ENCODE assay signal across 13 cellular contexts in genomic region chr5:154862766-154863165, GRCh38. TPM values are rescaled to one million over a fixed set of nuclear protein-coding genes. Genes with fewer than 3 reads are reported as not detected.
DNase-seq lines count a peak whose midpoint lies in the region; ATAC-seq, FAIRE-seq and TF ChIP-seq lines count a peak whose summit lies in the region.
"Had no signal": no experiment of that assay in that cellular context is flagged by ENCODE, and none has a peak within 500 bp of the region (broad histone marks: within the 10 kb centered on the region; RNA-seq: fewer than 3 reads in every experiment).

No MANE protein-coding gene starts in this region.

- 77 to 81% (median 81%) methylated on average over 2 of the region's 2 CpGs for WGBS in small intestine, 3 donors
- 74% methylated on average over 2 of the region's 2 CpGs for WGBS in suprapubic skin
- WGBS in H9 (ENCODE audit: extremely low coverage, insufficient read length, low lambda C conversion rate), result no CpG with 5 or more reads among the region's 2 CpGs

- H4K91ac ChIP-seq in H9 (ENCODE audit: insufficient read length, low read depth, low read length), result no peak overlapping the region

- H3K36me3 ChIP-seq in BLaER1 (peaks cover 48% of the 10 kb centered on the region), small intestine (ENCODE audit: control insufficient read depth in 2 of 2, insufficient read depth in 2 of 2, low read length in 2 of 2) (peaks cover 2 to 10% of the 10 kb centered on the region in 2 donors), suprapubic skin (peaks cover 36% of the 10 kb centered on the region)

- H3K36me3 Mint-ChIP-seq in WTC11 (peaks cover 45% of the 10 kb centered on the region), H9 (ENCODE audit: insufficient read depth in 1 of 3, low read depth in 3 of 3) (peaks cover 26 to 45% (median 44%) of the 10 kb centered on the region in 3 experiments)

- H3K4ac ChIP-seq in H9 (ENCODE audit: low read depth, low read length), result no peak overlapping the region

- H4K5ac ChIP-seq in H9 (ENCODE audit: insufficient read length, low read depth, low read length), result no peak overlapping the region

- CTCF ChIA-PET in WTC11 (lab: Charles Lee), result no interaction called here

- TF ChIP-seq POLR2A in suprapubic skin (IDR thresholded peaks at IDR 0.05), result no peak

- H2BK15ac ChIP-seq in H9 (ENCODE audit: low read depth, low read length), result no peak overlapping the region

- peaks cover 29% of the 10 kb centered on the region for H3K79me2 ChIP-seq in H9 (ENCODE audit: insufficient read depth, low read length)

- H4K8ac ChIP-seq in H9 (replicated peaks; ENCODE audit: insufficient read length, low read depth, low read length), result no peak overlapping the region

- H3K23me2 ChIP-seq in H9 (ENCODE audit: insufficient read length, low read depth, low read length, poor library complexity, severe bottlenecking), result peaks cover 12% of the 10 kb centered on the region

- H3K23ac ChIP-seq in H9 (ENCODE audit: insufficient read length, low read depth, low read length), result no peak overlapping the region

- H3K27me3 Mint-ChIP-seq in WTC11 (ENCODE audit: low read depth) (no peaks in the 10 kb centered on the region), H9 (ENCODE audit: low read depth) (no peaks in the 10 kb centered on the region; the same call in 1 of the 2 replicates)

- H4K20me1 ChIP-seq in BLaER1 (peaks cover 81% of the 10 kb centered on the region), H9 (ENCODE audit: control insufficient read depth, insufficient read depth, insufficient read length) (no peaks in the 10 kb centered on the region)

- H3K4me3 ChIP-seq in BLaER1 (0 out of 2 replicates have a peak overlapping the region, but pooled peaks have one; percentile 8), fibroblast of the aortic adventitia (ENCODE audit: low read depth, low read length) (no peak overlapping the region), small intestine (ENCODE audit: low read depth in 1 of 2, low read length in 2 of 2) (no peak overlapping the region), suprapubic skin (no peak overlapping the region)

- no peaks in the 10 kb centered on the region for H3K9me3 Mint-ChIP-seq in WTC11
- H3K9me3 Mint-ChIP-seq in H9, result no peaks in the 10 kb centered on the region

- peaks cover 5% of the 10 kb centered on the region for H3K79me1 ChIP-seq in H9 (ENCODE audit: insufficient read depth, low read depth, low read length, poor library complexity, severe bottlenecking)

- no peak for DNase-seq in GM18507 (ENCODE audit: extremely low spot score, insufficient read length, low read depth)
- DNase-seq in WTC11 (ENCODE audit: low spot score), result no peak
- peak; percentile 14 for DNase-seq in fibroblast of the aortic adventitia (ENCODE audit: low read depth)
- no peak for DNase-seq in small intestine
- no peak for DNase-seq in suprapubic skin (ENCODE audit: low spot score in 2 of 2)
- DNase-seq in H9, result no peak
- DNase-seq: activated CD4-positive, alpha-beta T cell treated with anti-CD3 and anti-CD28 coated beads for 4 hours; foreskin fibroblast; KBM-7; right cardiac atrium had no signal

- TF ChIP-seq CTCF in WTC11 (IDR thresholded peaks at IDR 0.05) (no peak), fibroblast of the aortic adventitia (IDR thresholded peaks at IDR 0.05; ENCODE audit: insufficient read depth, low read length) (no peak), suprapubic skin (IDR thresholded peaks at IDR 0.05) (no peak), H9 (conservative IDR thresholded peaks at IDR 0.05) (no peak)

- H2BK12ac ChIP-seq in H9 (ENCODE audit: insufficient read length, low read depth, low read length), result no peak overlapping the region

- H3K4me3 Mint-ChIP-seq in WTC11 (no peak overlapping the region), H9 (no peak overlapping the region)

- H3K56ac ChIP-seq in H9 (ENCODE audit: insufficient read length, low read depth, low read length), result no peak overlapping the region

- peaks cover 22% of the 10 kb centered on the region for H3K4me1 Mint-ChIP-seq in WTC11
- H3K4me1 Mint-ChIP-seq in H9, result peaks cover 20 to 22% of the 10 kb centered on the region in 2 experiments

- POLR2A ChIA-PET in WTC11 (lab: Charles Lee), result no interaction called here

- no peak overlapping the region for H2BK20ac ChIP-seq in H9 (ENCODE audit: low read depth, low read length, poor library complexity, severe bottlenecking)

- no peak for TF ChIP-seq EP300 in suprapubic skin (IDR thresholded peaks at IDR 0.05)

- FAIRE-seq in GM18507 (lab: Jason Lieb, UNC) (peak; percentile 46), small intestine (lab: Jason Lieb, UNC) (no peak)

- H3K9me3 ChIP-seq in BLaER1, result no peaks in the 10 kb centered on the region
- H3K9me3 ChIP-seq in small intestine (ENCODE audit: control insufficient read depth, low read depth), result no peaks in the 10 kb centered on the region
- no peaks in the 10 kb centered on the region for H3K9me3 ChIP-seq in suprapubic skin
- H3K9me3 ChIP-seq in H9 (ENCODE audit: control insufficient read depth, low read depth, low read length), result no peaks in the 10 kb centered on the region

- H2BK120ac ChIP-seq in H9 (ENCODE audit: low read depth, low read length, poor library complexity, severe bottlenecking), result no peak overlapping the region

- no peak overlapping the region for H3K18ac ChIP-seq in H9 (ENCODE audit: insufficient read length, low read depth, low read length)

- H3K4me2 ChIP-seq in BLaER1, result peak overlapping the region; percentile 95
- H3K4me2 ChIP-seq in H9 (ENCODE audit: insufficient read depth, insufficient read length, low read length), result no peak overlapping the region

- no peak overlapping the region for H2AK5ac ChIP-seq in H9 (ENCODE audit: insufficient read length, low read length)

- H2AFZ ChIP-seq in H9 (ENCODE audit: low read length), result no peak overlapping the region

- ATAC-seq in WTC11 (no peak), HG02678 (IDR thresholded peaks at IDR 0.05; ENCODE audit: unreplicated experiment) (no peak)
- ATAC-seq: right cardiac atrium had no signal

- peak overlapping the region; percentile 57; the same call in 1 of the 2 replicates for H3K27ac Mint-ChIP-seq in WTC11
- H3K27ac Mint-ChIP-seq in H9, result no peak overlapping the region; a peak in 1 of 7 replicates

- no peak overlapping the region for H3T11ph ChIP-seq in H9 (ENCODE audit: low read length)

- no peak overlapping the region for H3K14ac ChIP-seq in H9 (ENCODE audit: insufficient read depth, low read length)

- no peaks in the 10 kb centered on the region for H3K27me3 ChIP-seq in BLaER1
- no peaks in the 10 kb centered on the region for H3K27me3 ChIP-seq in small intestine (ENCODE audit: control insufficient read depth in 2 of 2, insufficient read depth in 2 of 2, low read length in 2 of 2)
- H3K27me3 ChIP-seq in suprapubic skin, result no peaks in the 10 kb centered on the region
- H3K27me3 ChIP-seq in H9 (ENCODE audit: insufficient read depth, low read length), result no peaks in the 10 kb centered on the region

- no peak overlapping the region for H2BK5ac ChIP-seq in H9 (ENCODE audit: insufficient read length, low read length)

- peaks cover 35% of the 10 kb centered on the region for H3K4me1 ChIP-seq in BLaER1
- peaks cover 3 to 6% of the 10 kb centered on the region in 2 donors for H3K4me1 ChIP-seq in small intestine (ENCODE audit: control insufficient read depth in 2 of 2, insufficient read depth in 1 of 2, low read depth in 1 of 2, low read length in 1 of 2)
- H3K4me1 ChIP-seq in suprapubic skin, result peaks cover 40% of the 10 kb centered on the region
- peaks cover 9% of the 10 kb centered on the region for H3K4me1 ChIP-seq in H9 (ENCODE audit: insufficient read depth, low read length)

- H3K9ac ChIP-seq in BLaER1 (peak overlapping the region; percentile 25; the same call in 1 of the 2 replicates), H9 (ENCODE audit: extremely low read depth, insufficient read length, low read length) (no peak overlapping the region)

- H3K27ac ChIP-seq in BLaER1 (no peak overlapping the region), small intestine (ENCODE audit: low read depth in 1 of 2, low read length in 1 of 2) (no peak overlapping the region), suprapubic skin (no peak overlapping the region), H9 (ENCODE audit: insufficient read length, low read depth, low read length) (no peak overlapping the region)
- H3K27ac ChIP-seq: C4-2B had no signal

TF ChIP-seq in WTC11, 78 proteins besides CTCF, POLR2A, EP300 and RAD21 (continues in another document):
- TF ChIP-seq SOX15 (CRISPR knock-in tag; IDR thresholded peaks at IDR 0.05), result no peak
- no peak for TF ChIP-seq NFYB (CRISPR knock-in tag; conservative IDR thresholded peaks at IDR 0.05; ENCODE audit: low read depth)
- TF ChIP-seq NR1H2 (CRISPR knock-in tag; IDR thresholded peaks at IDR 0.05), result no peak
- no peak for TF ChIP-seq FOXP1 (CRISPR knock-in tag; IDR thresholded peaks at IDR 0.05; ENCODE audit: borderline replicate concordance)
- no peak for TF ChIP-seq ZNF281 (CRISPR knock-in tag; IDR thresholded peaks at IDR 0.05)
- TF ChIP-seq ZBTB21 (CRISPR knock-in tag; IDR thresholded peaks at IDR 0.05; ENCODE audit: borderline replicate concordance), result no peak
- TF ChIP-seq TEAD4 (CRISPR knock-in tag; IDR thresholded peaks at IDR 0.05), result no peak

RNA-seq across cellular contexts. Expression of gene CNOT8, which starts 4.3 kb away (rescaled TPM):
- total RNA-seq in WTC11 (2021) (51.7 to 58.6 TPM (median 54.4 TPM) in 3 replicates), fibroblast of the aortic adventitia (ENCODE audit: low replicate concordance) (37.0 and 38.8 TPM in 2 replicates), suprapubic skin (10 to 100 TPM; 55.3 to 83.5 (median 76.6) TPM), H9 (2021) (44.3 and 45.6 TPM in 2 replicates)
- polyA plus RNA-seq in small intestine, result 10 to 100 TPM; 43.5 to 54.1 (median 46.1) TPM

RNA-seq across cellular contexts. Expression of gene FAXDC2, which starts 12.4 kb away (rescaled TPM):
- total RNA-seq in WTC11 (2021), result 3.9 to 6.0 TPM (median 5.5 TPM) in 3 replicates
- total RNA-seq in fibroblast of the aortic adventitia (ENCODE audit: low replicate concordance), result 9.8 and 17.4 TPM in 2 replicates
- 10 to 100 TPM; 10.8 to 17.0 (median 13.2) TPM for polyA plus RNA-seq in small intestine
- 10 to 100 TPM; 27.1 to 62.1 (median 40.8) TPM for total RNA-seq in suprapubic skin
- total RNA-seq in H9 (2021), result 3.0 and 3.2 TPM in 2 replicates
